Comparison of ENCODE assay signal across 17 cellular contexts in genomic region chr1:44401256-44402228, GRCh38. TPM values are rescaled to one million over a fixed set of nuclear protein-coding genes. Genes with fewer than 3 reads are reported as not detected.
DNase-seq lines count a peak whose midpoint lies in the region; ATAC-seq, FAIRE-seq and TF ChIP-seq lines count a peak whose summit lies in the region.
"Had no signal": no experiment of that assay in that cellular context is flagged by ENCODE, and none has a peak within 500 bp of the region (broad histone marks: within the 10 kb centered on the region; RNA-seq: fewer than 3 reads in every experiment).

No MANE protein-coding gene starts in this region.

- TF ChIP-seq CTCF in endothelial cell of umbilical vein (IDR thresholded peaks at IDR 0.05; ENCODE audit: extremely low read depth in 1 of 2, insufficient read depth in 1 of 2, low read depth in 1 of 2, low read length in 2 of 2) (no peak), HepG2 (CRISPR knock-in tag; IDR thresholded peaks at IDR 0.05) (no peak), gastrocnemius medialis (IDR thresholded peaks at IDR 0.05 in 4 of 5, conservative IDR thresholded peaks at IDR 0.05 in 1 of 5) (no peak)

- H3K27me3 ChIP-seq in endothelial cell of umbilical vein (ENCODE audit: control insufficient read depth in 2 of 2, insufficient read depth in 2 of 2, low read length in 2 of 2) (peaks cover 34 to 49% of the 10 kb centered on the region in 2 experiments), HepG2 (ENCODE audit: control insufficient read depth in 1 of 2, insufficient read depth in 2 of 2, low read length in 2 of 2) (peaks cover 0 to 19% of the 10 kb centered on the region in 2 experiments; a peak in 2 of 5 replicates), gastrocnemius medialis (peaks cover 48 to 86% (median 51%) of the 10 kb centered on the region in 3 donors)

- BruUV-seq in endothelial cell of umbilical vein (replicated peaks; lab: Mats Ljungman, UMichigan), result no TSS peak
- no TSS peak for BruUV-seq in HepG2 (replicated peaks; lab: Mats Ljungman, UMichigan)

- in situ Hi-C loops in HepG2 (cut with HindIII; ENCODE audit: extremely low pct_ligation_motif_present, low pct_unique_long_range_greater_than_20kb), result no loop called here
- in situ Hi-C loops in gastrocnemius medialis (cut with MboI; ENCODE audit: low sequenced_read_pairs in 4 of 4), result no loop called here

- H3K9ac ChIP-seq in endothelial cell of umbilical vein (replicated peaks; ENCODE audit: extremely low read depth, insufficient read depth, low read length), result no peak overlapping the region
- H3K9ac ChIP-seq in HepG2 (ENCODE audit: insufficient read depth, low read depth, low read length), result peak overlapping the region; percentile 31
- H3K9ac ChIP-seq: GM23248 had no signal

- no peak overlapping the region for H3K27ac ChIP-seq in endothelial cell of umbilical vein (ENCODE audit: insufficient read depth, low read depth, low read length)
- peak overlapping the region; percentile 79 for H3K27ac ChIP-seq in HepG2 (ENCODE audit: extremely low read length, insufficient read depth, low read length)
- H3K27ac ChIP-seq in gastrocnemius medialis, result no peak overlapping the region
- H3K27ac ChIP-seq: GM23248 had no signal

- peak; percentile 79 for DNase-seq in endothelial cell of umbilical vein (ENCODE audit: low read depth, low spot score)
- DNase-seq in HepG2 (ENCODE audit: low spot score), result peak; percentile 80
- peak; percentile 48 to 84 for DNase-seq in lung microvascular endothelial cell (ENCODE audit: low read depth in 2 of 2)
- no peak for DNase-seq in gastrocnemius medialis
- DNase-seq in activated CD4-positive, CD25-positive, alpha-beta regulatory T cell (lab: John Stamatoyannopoulos, UW), result no peak
- DNase-seq: C1 segment of cervical spinal cord; Caco-2; CD8-positive, alpha-beta T cell; DMS153; DND-41; GM23248; H9 had no signal

- H3K79me2 ChIP-seq in endothelial cell of umbilical vein (ENCODE audit: control insufficient read depth, insufficient read depth, low read length) (no peaks in the 10 kb centered on the region), HepG2 (ENCODE audit: insufficient read depth, low read length) (peaks cover 7% of the 10 kb centered on the region)

- no peak overlapping the region for H3K4me3 ChIP-seq in endothelial cell of umbilical vein (replicated peaks in 1 of 3; ENCODE audit: insufficient read depth in 1 of 3, low read depth in 1 of 3, low read length in 3 of 3)
- peak overlapping the region; percentile 18 to 46 (median 44); a peak in 3 of 6 replicates for H3K4me3 ChIP-seq in HepG2 (replicated peaks in 1 of 3; ENCODE audit: insufficient read depth in 1 of 3, low read depth in 2 of 3, low read length in 3 of 3)
- no peak overlapping the region for H3K4me3 ChIP-seq in gastrocnemius medialis
- H3K4me3 ChIP-seq: GM23248 had no signal

- POLR2A ChIA-PET in endothelial cell of umbilical vein (lab: Charles Lee) (no interaction called here), HepG2 (lab: Yijun Ruan, JAX) (interaction anchor here (0.8 kb wide), 1 partner anchor 231 kb away, joined by 4 read pairs; no protein-coding TSS in a partner anchor)

- ATAC-seq in HepG2 (peak; percentile 11; the same call in 1 of the 3 replicates), gastrocnemius medialis (no peak), HG03196 (IDR thresholded peaks at IDR 0.05; ENCODE audit: unreplicated experiment) (no peak)
- ATAC-seq: CD8-positive, alpha-beta T cell; HCT116 had no signal

- H4K20me1 ChIP-seq in endothelial cell of umbilical vein (replicated peaks; ENCODE audit: control insufficient read depth, extremely low read depth, insufficient read depth, low read length), result no peaks in the 10 kb centered on the region
- H4K20me1 ChIP-seq in HepG2 (ENCODE audit: insufficient read depth, low read length), result no peaks in the 10 kb centered on the region

- no peaks in the 10 kb centered on the region for H3K9me1 ChIP-seq in endothelial cell of umbilical vein (replicated peaks; ENCODE audit: control insufficient read depth, extremely low read depth, insufficient read depth, low read length)

- H3K4me1 ChIP-seq in endothelial cell of umbilical vein (ENCODE audit: control insufficient read depth, extremely low read depth, insufficient read depth, low read length) (peaks cover 21% of the 10 kb centered on the region), HepG2 (ENCODE audit: insufficient read depth, low read length) (peaks cover 59% of the 10 kb centered on the region), gastrocnemius medialis (peaks cover 11% of the 10 kb centered on the region in 2 donors)

- H3K9me3 ChIP-seq in endothelial cell of umbilical vein (replicated peaks; ENCODE audit: control insufficient read depth, insufficient read depth, low read length) (no peaks in the 10 kb centered on the region), HepG2 (ENCODE audit: low read length) (no peaks in the 10 kb centered on the region), gastrocnemius medialis (no peaks in the 10 kb centered on the region)
- H3K9me3 ChIP-seq: Caco-2 had no signal

- H3K4me2 ChIP-seq in endothelial cell of umbilical vein (ENCODE audit: insufficient read depth, low read length) (peak overlapping the region; percentile 31), HepG2 (ENCODE audit: low read depth, low read length) (peak overlapping the region; percentile 80)

- dilution Hi-C loops in endothelial cell of umbilical vein (cut with MboI; ENCODE audit: extremely low pct_ligation_motif_present, low sequenced_read_pairs), result no loop called here

- H2AFZ ChIP-seq in endothelial cell of umbilical vein (ENCODE audit: low read depth, low read length) (no peak overlapping the region), HepG2 (ENCODE audit: low read length) (peak overlapping the region; percentile 23)
- H2AFZ ChIP-seq: GM23248 had no signal

- TF ChIP-seq POLR2A in endothelial cell of umbilical vein (IDR thresholded peaks at IDR 0.05; ENCODE audit: low read depth, low read length) (no peak), HepG2 (IDR thresholded peaks at IDR 0.05; ENCODE audit: insufficient read depth in 1 of 2, low read depth in 2 of 2, low read length in 2 of 2) (peak in 1 of 2 experiments; percentile 27; a peak in 1 of 4 replicates), gastrocnemius medialis (IDR thresholded peaks at IDR 0.05) (no peak)

- TF ChIP-seq EP300 in HepG2 (IDR thresholded peaks at IDR 0.05; ENCODE audit: low read depth in 2 of 2, low read length in 2 of 2) (peak in 1 of 2 experiments; percentile 55; a peak in 2 of 4 replicates), HepG2 (CRISPR knock-in tag; IDR thresholded peaks at IDR 0.05; ENCODE audit: borderline replicate concordance) (0 out of 2 replicates have a peak, but pooled peaks have one; percentile 13)

- intact Hi-C loops in endothelial cell of umbilical vein (cut with micrococcal nuclease) (no loop called here), HepG2 (cut with micrococcal nuclease; ENCODE audit: unreplicated experiment) (no loop called here), gastrocnemius medialis (cut with DNase I; ENCODE audit: low total_unique reads) (loop anchor here (10.0 kb wide), 1 partner anchor 103 kb away; no protein-coding TSS in a partner anchor)

- FAIRE-seq in endothelial cell of umbilical vein (lab: Jason Lieb, UNC) (peak; percentile 72), HepG2 (lab: Jason Lieb, UNC) (peak; percentile 48)
- FAIRE-seq: G401.6, GM12892, H1 had no signal

- no peak for TF ChIP-seq RAD21 in HepG2 (CRISPR knock-in tag; IDR thresholded peaks at IDR 0.05)

- 2% methylated on average over 12 of the region's 12 CpGs for WGBS in HepG2 (ENCODE audit: low lambda C conversion rate)

- CTCF ChIA-PET in endothelial cell of umbilical vein (lab: Charles Lee) (interaction anchor here (0.8 to 2.6 kb wide), 7 partner anchors 20 to 251 kb away, joined by 3 to 13 read pairs (median 4); no protein-coding TSS in a partner anchor), HepG2 (lab: Yijun Ruan, JAX; ENCODE audit: low intra/inter-chr PET ratio, low total read pairs) (no interaction called here)

- H3K36me3 ChIP-seq in endothelial cell of umbilical vein (ENCODE audit: control insufficient read depth in 2 of 2, extremely low read depth in 1 of 2, insufficient read depth in 2 of 2, low read length in 2 of 2) (no peaks in the 10 kb centered on the region), HepG2 (replicated peaks in 1 of 2; ENCODE audit: control insufficient read depth in 1 of 2, insufficient read depth in 2 of 2, low read length in 2 of 2) (no peaks in the 10 kb centered on the region), gastrocnemius medialis (no peaks in the 10 kb centered on the region)

RNA-seq across cellular contexts. Expression of gene RNF220, which starts 3.5 kb away (rescaled TPM):
- total RNA-seq in endothelial cell of umbilical vein (62.7 and 72.6 TPM in 2 replicates), HepG2 (2016; rRNA removed; fragmentation: Illumina TruSeq; extraction: Trizol) (52.4 and 72.1 TPM in 2 replicates), lung microvascular endothelial cell (34.0 and 53.6 TPM in 2 replicates), gastrocnemius medialis (100 to 1,000 TPM in 3 of 4 donors, 10 to 100 TPM in 1; 91.2 to 172 (median 128) TPM)
- polyA plus RNA-seq in endothelial cell of umbilical vein (64.1 and 66.6 TPM in 2 replicates), HepG2 (2011; rRNA removed) (48.2 and 67.9 TPM in 2 replicates)
- polyA plus RNA-seq in endothelial cell of umbilical vein (2011; cell fraction: cytosol; rRNA removed), result 66.6 and 67.8 TPM in 2 replicates
- 78.6 and 81.5 TPM in 2 replicates for polyA plus RNA-seq in endothelial cell of umbilical vein (2011; cell fraction: nucleus; rRNA removed)
- 50.6 and 52.6 TPM in 2 replicates for polyA plus RNA-seq in endothelial cell of umbilical vein (2012)
- 39.6 and 40.4 TPM in 2 replicates for polyA minus RNA-seq in endothelial cell of umbilical vein
- polyA minus RNA-seq in endothelial cell of umbilical vein (2011; cell fraction: cytosol; rRNA and poly(A)+ RNA removed), result 28.3 TPM
- polyA minus RNA-seq in endothelial cell of umbilical vein (2011; cell fraction: nucleus; rRNA and poly(A)+ RNA removed), result 16.6 and 17.3 TPM in 2 replicates
- 22.8 and 23.7 TPM in 2 replicates for total RNA-seq in HepG2 (2016; cell fraction: cytosol; rRNA removed; fragmentation: Illumina TruSeq; extraction: Trizol; ENCODE audit: low read depth)
- 47.5 and 68.7 TPM in 2 replicates for total RNA-seq in HepG2 (2016; cell fraction: insoluble cytoplasmic fraction; rRNA removed; fragmentation: Illumina TruSeq; extraction: Trizol)
- 52.8 and 60.2 TPM in 2 replicates for total RNA-seq in HepG2 (2016; cell fraction: membrane; rRNA removed; fragmentation: Illumina TruSeq; extraction: Trizol)
- 35.2 and 42.6 TPM in 2 replicates for total RNA-seq in HepG2 (2016; cell fraction: nucleus; rRNA removed; fragmentation: Illumina TruSeq; extraction: Trizol)
- 66.3 and 73.5 TPM in 2 replicates for polyA plus RNA-seq in HepG2 (2011; cell fraction: cytosol; rRNA removed)
- 128 and 130 TPM in 2 replicates for polyA plus RNA-seq in HepG2 (2011; cell fraction: nucleus; rRNA removed)
- 78.4 and 79.8 TPM in 2 replicates for polyA plus RNA-seq in HepG2 (2012)
- 28.1 and 30.5 TPM in 2 replicates for polyA plus RNA-seq in HepG2 (2016; cell fraction: cytosol; fragmentation: Illumina TruSeq; extraction: Trizol; ENCODE audit: low read depth)
- polyA plus RNA-seq in HepG2 (2016; cell fraction: insoluble cytoplasmic fraction; fragmentation: Illumina TruSeq; extraction: Trizol; ENCODE audit: low read depth), result 61.3 and 65.3 TPM in 2 replicates
- 51.8 and 52.7 TPM in 2 replicates for polyA plus RNA-seq in HepG2 (2016; cell fraction: membrane; fragmentation: Illumina TruSeq; extraction: Trizol; ENCODE audit: low read depth)
- 73.3 and 76.8 TPM in 2 replicates for polyA plus RNA-seq in HepG2 (2016; cell fraction: nucleus; fragmentation: Illumina TruSeq; extraction: Trizol; ENCODE audit: insufficient read depth, low read depth)
- polyA minus RNA-seq in HepG2 (2011; rRNA and poly(A)+ RNA removed; ENCODE audit: low replicate concordance), result 59.9 and 60.3 TPM in 2 replicates
- polyA minus RNA-seq in HepG2 (2011; cell fraction: cytosol; rRNA and poly(A)+ RNA removed), result 18.7 and 19.3 TPM in 2 replicates
- polyA minus RNA-seq in HepG2 (2011; cell fraction: nucleus; rRNA and poly(A)+ RNA removed), result 52.9 and 55.6 TPM in 2 replicates

RNA-seq across cellular contexts. Expression of gene ERI3, which starts 46.5 kb away (rescaled TPM):
- total RNA-seq in endothelial cell of umbilical vein (45.3 and 53.5 TPM in 2 replicates), HepG2 (2016; rRNA removed; fragmentation: Illumina TruSeq; extraction: Trizol) (35.9 and 40.3 TPM in 2 replicates), lung microvascular endothelial cell (28.8 and 31.9 TPM in 2 replicates), gastrocnemius medialis (100 to 1,000 TPM in 1 of 4 donors, 10 to 100 TPM in 3; 53.8 to 101 (median 79.8) TPM)
- polyA plus RNA-seq in endothelial cell of umbilical vein (94.0 and 119 TPM in 2 replicates), HepG2 (2011; rRNA removed) (35.6 and 38.8 TPM in 2 replicates)
- 70.3 and 73.5 TPM in 2 replicates for polyA plus RNA-seq in endothelial cell of umbilical vein (2011; cell fraction: cytosol; rRNA removed)
- polyA plus RNA-seq in endothelial cell of umbilical vein (2011; cell fraction: nucleus; rRNA removed), result 37.7 and 47.2 TPM in 2 replicates
- polyA plus RNA-seq in endothelial cell of umbilical vein (2012), result 39.2 and 41.1 TPM in 2 replicates
- polyA minus RNA-seq in endothelial cell of umbilical vein, result 43.9 and 52.2 TPM in 2 replicates
- 65.5 TPM for polyA minus RNA-seq in endothelial cell of umbilical vein (2011; cell fraction: cytosol; rRNA and poly(A)+ RNA removed)
- polyA minus RNA-seq in endothelial cell of umbilical vein (2011; cell fraction: nucleus; rRNA and poly(A)+ RNA removed), result 18.6 and 27.3 TPM in 2 replicates
- total RNA-seq in HepG2 (2016; cell fraction: cytosol; rRNA removed; fragmentation: Illumina TruSeq; extraction: Trizol; ENCODE audit: low read depth), result 56.7 and 66.6 TPM in 2 replicates
- 34.0 and 36.1 TPM in 2 replicates for total RNA-seq in HepG2 (2016; cell fraction: insoluble cytoplasmic fraction; rRNA removed; fragmentation: Illumina TruSeq; extraction: Trizol)
- total RNA-seq in HepG2 (2016; cell fraction: membrane; rRNA removed; fragmentation: Illumina TruSeq; extraction: Trizol), result 50.1 and 65.3 TPM in 2 replicates
- total RNA-seq in HepG2 (2016; cell fraction: nucleus; rRNA removed; fragmentation: Illumina TruSeq; extraction: Trizol), result 14.8 and 15.9 TPM in 2 replicates
- polyA plus RNA-seq in HepG2 (2011; cell fraction: cytosol; rRNA removed), result 34.7 and 41.6 TPM in 2 replicates
- 38.0 and 40.6 TPM in 2 replicates for polyA plus RNA-seq in HepG2 (2011; cell fraction: nucleus; rRNA removed)
- polyA plus RNA-seq in HepG2 (2012), result 20.0 and 23.8 TPM in 2 replicates
- polyA plus RNA-seq in HepG2 (2016; cell fraction: cytosol; fragmentation: Illumina TruSeq; extraction: Trizol; ENCODE audit: low read depth), result 48.5 and 58.8 TPM in 2 replicates
- polyA plus RNA-seq in HepG2 (2016; cell fraction: insoluble cytoplasmic fraction; fragmentation: Illumina TruSeq; extraction: Trizol; ENCODE audit: low read depth), result 27.8 and 38.1 TPM in 2 replicates
- 52.6 and 54.7 TPM in 2 replicates for polyA plus RNA-seq in HepG2 (2016; cell fraction: membrane; fragmentation: Illumina TruSeq; extraction: Trizol; ENCODE audit: low read depth)
- 21.6 and 25.0 TPM in 2 replicates for polyA plus RNA-seq in HepG2 (2016; cell fraction: nucleus; fragmentation: Illumina TruSeq; extraction: Trizol; ENCODE audit: insufficient read depth, low read depth)
- polyA minus RNA-seq in HepG2 (2011; rRNA and poly(A)+ RNA removed; ENCODE audit: low replicate concordance), result 36.5 and 101 TPM in 2 replicates
- polyA minus RNA-seq in HepG2 (2011; cell fraction: cytosol; rRNA and poly(A)+ RNA removed), result 23.0 and 23.3 TPM in 2 replicates
- polyA minus RNA-seq in HepG2 (2011; cell fraction: nucleus; rRNA and poly(A)+ RNA removed), result 16.2 and 18.5 TPM in 2 replicates

Comparison
In these comparisons a context has a peak if more than half of its experiments do, and no peak if none do; other contexts are left out.
1. DNase-seq: peak in endothelial cell of umbilical vein (single experiment), HepG2 (single experiment) and lung microvascular endothelial cell (2 of 2); none in gastrocnemius medialis (0 of 2) and activated CD4-positive, CD25-positive, alpha-beta regulatory T cell (0 of 4).
2. H3K4me3 ChIP-seq: peak in HepG2 (3 of 3); none in endothelial cell of umbilical vein (0 of 3) and gastrocnemius medialis (0 of 4).